Comparison of ENCODE assay signal across 8 cellular contexts in genomic region chr2:86621290-86621943, GRCh38. TPM values are rescaled to one million over a fixed set of nuclear protein-coding genes. Genes with fewer than 3 reads are reported as not detected.
DNase-seq lines count a peak whose midpoint lies in the region; ATAC-seq and TF ChIP-seq lines count a peak whose summit lies in the region.

No MANE protein-coding gene starts in this region.

- H3K27me3 ChIP-seq in right atrium auricular region (no peaks in the 10 kb centered on the region), liver (ENCODE audit: control insufficient read depth in 4 of 4, insufficient read depth in 4 of 4, low read length in 3 of 4) (no peaks in the 10 kb centered on the region), aorta (ENCODE audit: control insufficient read depth in 1 of 2, insufficient read depth in 2 of 2, low read length in 1 of 2) (no peaks in the 10 kb centered on the region)

- no peak for ATAC-seq in aorta (ENCODE audit: low FRiP score)
- no peak for ATAC-seq in GM19395 (IDR thresholded peaks at IDR 0.05; ENCODE audit: unreplicated experiment)
- no peak for ATAC-seq in GM18520 (IDR thresholded peaks at IDR 0.05; ENCODE audit: unreplicated experiment)

- H3K9me3 Mint-ChIP-seq in activated T-helper 1 cell treated with anti-CD3 and anti-CD28 coated beads, Interleukin-12 subunit alpha, Interleukin-12 subunit beta, Interleukin-2, Interleukin-4 antibody, amounts not matched to agents 30 ng/mL and 10 ng/mL and 1 ng/mL, durations not matched to agents 14 hours and 24 hours and 36 hours = no peaks in the 10 kb centered on the region

- H3K27ac ChIP-seq in right atrium auricular region (peak overlapping the region; percentile 97 to 98), liver (ENCODE audit: low read depth in 1 of 2, low read length in 2 of 2) (peak overlapping the region in 1 of 2 donors; percentile 18), aorta (ENCODE audit: low read depth in 1 of 2, low read length in 2 of 2) (no peak overlapping the region)

- DNase-seq in right atrium auricular region (ENCODE audit: low spot score) = no peak
- no peak for DNase-seq in cardiac septum (ENCODE audit: low spot score)
- no peak for DNase-seq in activated T-helper 1 cell treated with anti-CD3 and anti-CD28 coated beads, Interleukin-12 subunit alpha, Interleukin-12 subunit beta, Interleukin-2, Interleukin-4 antibody, amounts not matched to agents 30 ng/mL and 10 ng/mL and 1 ng/mL, durations not matched to agents 14 hours and 24 hours and 36 hours (ENCODE audit: low spot score)
- DNase-seq in aorta = no peak
- no peak for DNase-seq in NCI-H187 treated with DMSO at 0.1 percent for 48 hours (lab: John Stamatoyannopoulos, UW)

- no peaks in the 10 kb centered on the region for H3K9me3 ChIP-seq in right atrium auricular region
- no peaks in the 10 kb centered on the region for H3K9me3 ChIP-seq in liver (ENCODE audit: control insufficient read depth in 4 of 4, low read length in 3 of 4)
- no peaks in the 10 kb centered on the region for H3K9me3 ChIP-seq in aorta (ENCODE audit: control insufficient read depth, low read length)

- H3K4me3 Mint-ChIP-seq in activated T-helper 1 cell treated with anti-CD3 and anti-CD28 coated beads, Interleukin-12 subunit alpha, Interleukin-12 subunit beta, Interleukin-2, Interleukin-4 antibody, amounts not matched to agents 30 ng/mL and 10 ng/mL and 1 ng/mL, durations not matched to agents 14 hours and 24 hours and 36 hours = peak overlapping the region; percentile 93

- peaks cover 17% of the 10 kb centered on the region for H3K36me3 ChIP-seq in right atrium auricular region
- H3K36me3 ChIP-seq in liver (ENCODE audit: control insufficient read depth in 4 of 4, insufficient read depth in 3 of 4, low read depth in 1 of 4, low read length in 3 of 4) = peaks cover 0 to 15% (median 8%) of the 10 kb centered on the region in 4 donors
- H3K36me3 ChIP-seq in aorta (ENCODE audit: control insufficient read depth in 1 of 2, insufficient read depth in 2 of 2, low read length in 1 of 2) = peaks cover 0 to 2% of the 10 kb centered on the region in 2 donors

- H3K4me3 ChIP-seq in right atrium auricular region (peak overlapping the region; percentile 86 to 87), liver (ENCODE audit: low read depth in 1 of 3, low read length in 3 of 3) (peak overlapping the region; percentile 60 to 96 (median 95)), aorta (ENCODE audit: low read length in 2 of 2) (peak overlapping the region; percentile 79 to 84)

- WGBS in liver = 7% methylated on average over 6 of the region's 6 CpGs
- 3 to 5% methylated on average over 6 of the region's 6 CpGs for WGBS in aorta, 2 donors

- H3K4me1 ChIP-seq in right atrium auricular region (peaks cover 0 to 45% of the 10 kb centered on the region in 2 donors), liver (ENCODE audit: control insufficient read depth in 4 of 4, insufficient read depth in 4 of 4, low read length in 3 of 4) (peaks cover 2 to 29% (median 4%) of the 10 kb centered on the region in 4 donors), aorta (ENCODE audit: control insufficient read depth in 1 of 2, insufficient read depth in 2 of 2, low read length in 2 of 2) (peaks cover 0 to 2% of the 10 kb centered on the region in 2 donors)

- H3K27ac Mint-ChIP-seq in activated T-helper 1 cell treated with anti-CD3 and anti-CD28 coated beads, Interleukin-12 subunit alpha, Interleukin-12 subunit beta, Interleukin-2, Interleukin-4 antibody, amounts not matched to agents 30 ng/mL and 10 ng/mL and 1 ng/mL, durations not matched to agents 14 hours and 24 hours and 36 hours = peak overlapping the region; percentile 55

- no peak for TF ChIP-seq CTCF in right atrium auricular region (IDR thresholded peaks at IDR 0.05)
- TF ChIP-seq CTCF in liver (IDR thresholded peaks at IDR 0.05; ENCODE audit: low read depth, low read length, missing input control) = no peak

- H3K36me3 Mint-ChIP-seq in activated T-helper 1 cell treated with anti-CD3 and anti-CD28 coated beads, Interleukin-12 subunit alpha, Interleukin-12 subunit beta, Interleukin-2, Interleukin-4 antibody, amounts not matched to agents 30 ng/mL and 10 ng/mL and 1 ng/mL, durations not matched to agents 14 hours and 24 hours and 36 hours (ENCODE audit: low read depth) = peaks cover 25% of the 10 kb centered on the region

- peaks cover 57% of the 10 kb centered on the region for H3K4me1 Mint-ChIP-seq in activated T-helper 1 cell treated with anti-CD3 and anti-CD28 coated beads, Interleukin-12 subunit alpha, Interleukin-12 subunit beta, Interleukin-2, Interleukin-4 antibody, amounts not matched to agents 30 ng/mL and 10 ng/mL and 1 ng/mL, durations not matched to agents 14 hours and 24 hours and 36 hours (ENCODE audit: low read depth)

- no peak for TF ChIP-seq RAD21 in liver (IDR thresholded peaks at IDR 0.05)

- H3K9ac ChIP-seq in liver (ENCODE audit: low read depth in 1 of 2, low read length in 2 of 2) = peak overlapping the region; percentile 89 to 97

- intact Hi-C loops in cardiac septum (cut with DNase I) = loop anchor here (5.0 to 10.0 kb wide), 2 partner anchors 53 to 104 kb away; no protein-coding TSS in a partner anchor
- intact Hi-C loops in activated T-helper 1 cell treated with anti-CD3 and anti-CD28 coated beads, Interleukin-12 subunit alpha, Interleukin-12 subunit beta, Interleukin-2, Interleukin-4 antibody, amounts not matched to agents 30 ng/mL and 10 ng/mL and 1 ng/mL, durations not matched to agents 14 hours and 24 hours and 36 hours (cut with micrococcal nuclease) = loop anchor here (5.0 kb wide), 2 partner anchors 141 to 154 kb away; no protein-coding TSS in a partner anchor
- intact Hi-C loops in aorta (cut with DNase I) = loop anchor here (5.0 kb wide), 2 partner anchors 179 to 224 kb away; partner anchors contain the start of gene KDM3A (in 1 of the 2)

- peaks cover 12% of the 10 kb centered on the region for H3K27me3 Mint-ChIP-seq in activated T-helper 1 cell treated with anti-CD3 and anti-CD28 coated beads, Interleukin-12 subunit alpha, Interleukin-12 subunit beta, Interleukin-2, Interleukin-4 antibody, amounts not matched to agents 30 ng/mL and 10 ng/mL and 1 ng/mL, durations not matched to agents 14 hours and 24 hours and 36 hours (ENCODE audit: insufficient read depth)

TF ChIP-seq in liver, 16 proteins besides CTCF, POLR2A, EP300 and RAD21:
- TF ChIP-seq GABPA (IDR thresholded peaks at IDR 0.05 in 1 of 2, conservative IDR thresholded peaks at IDR 0.05 in 1 of 2) (no peak), MAX (IDR thresholded peaks at IDR 0.05) (no peak)

RNA-seq across cellular contexts. Expression of gene RNF103, which starts 2.2 kb away (rescaled TPM):
- 10 to 100 TPM; 45.3 to 61.6 TPM for total RNA-seq in right atrium auricular region
- total RNA-seq in cardiac septum = 63.4 TPM
- total RNA-seq in activated T-helper 1 cell treated with anti-CD3 and anti-CD28 coated beads, Interleukin-12 subunit alpha, Interleukin-12 subunit beta, Interleukin-2, Interleukin-4 antibody, amounts not matched to agents 30 ng/mL and 10 ng/mL and 1 ng/mL, durations not matched to agents 14 hours and 24 hours and 36 hours = 13.6 and 14.3 TPM in 2 replicates
- 10 to 100 TPM; 18.5 to 38.2 TPM for total RNA-seq in liver
- 10 to 100 TPM; 15.4 to 20.4 TPM for polyA plus RNA-seq in liver
- total RNA-seq in aorta = 10 to 100 TPM; 30.5 to 31.0 TPM
- 10 to 100 TPM; 11.4 to 26.1 TPM for polyA plus RNA-seq in aorta

RNA-seq across cellular contexts. Expression of gene CHMP3, which starts 58.2 kb away (rescaled TPM):
- total RNA-seq in right atrium auricular region (10 to 100 TPM; 79.7 to 89.1 TPM), cardiac septum (175 TPM), liver (10 to 100 TPM; 20.6 to 25.0 TPM), aorta (100 to 1,000 TPM; 137 to 154 TPM)
- 27.7 and 27.9 TPM in 2 replicates for total RNA-seq in activated T-helper 1 cell treated with anti-CD3 and anti-CD28 coated beads, Interleukin-12 subunit alpha, Interleukin-12 subunit beta, Interleukin-2, Interleukin-4 antibody, amounts not matched to agents 30 ng/mL and 10 ng/mL and 1 ng/mL, durations not matched to agents 14 hours and 24 hours and 36 hours
- polyA plus RNA-seq in liver (10 to 100 TPM; 23.0 to 25.1 TPM), aorta (100 to 1,000 TPM in 1 of 2 donors, 10 to 100 TPM in 1; 92.7 to 202 TPM)

Comparison
In these comparisons a context has a peak if more than half of its experiments do, and no peak if none do; other contexts are left out.
1. H3K27ac ChIP-seq: peak in right atrium auricular region (2 of 2); none in aorta (0 of 2).
2. Peak in every context shown above with its lines, with median percentiles within 50 percentile points of each other: H3K4me3 ChIP-seq.